In genomic region chr7:134811798-134812197, GRCh38 we compare ENCODE assay signal across 21 cellular contexts. TPM values are rescaled to one million over a fixed set of nuclear protein-coding genes. Genes with fewer than 3 reads are reported as not detected.
DNase-seq lines count a peak whose midpoint lies in the region; ATAC-seq and TF ChIP-seq lines count a peak whose summit lies in the region.
"Had no signal": no experiment of that assay in that cellular context is flagged by ENCODE, and none has a peak within 500 bp of the region (broad histone marks: within the 10 kb centered on the region; RNA-seq: fewer than 3 reads in every experiment).

No MANE protein-coding gene starts in this region.

- TF ChIP-seq CTCF in AG10803 (conservative IDR thresholded peaks at IDR 0.05; ENCODE audit: low read length) (no peak), astrocyte of the spinal cord (IDR thresholded peaks at IDR 0.05; ENCODE audit: low read depth, low read length) (no peak), heart left ventricle (IDR thresholded peaks at IDR 0.05) (no peak), osteocyte (IDR thresholded peaks at IDR 0.05) (no peak)

- peak overlapping the region in 11 of 12 donors; percentile 1 to 73 (median 58) for H3K27ac ChIP-seq in heart left ventricle
- H3K27ac ChIP-seq: pancreas, RWPE1 had no signal

- no peaks in the 10 kb centered on the region for H3K27me3 Mint-ChIP-seq in osteocyte (ENCODE audit: unreplicated experiment)

- peak overlapping the region; percentile 85 for H3K27ac Mint-ChIP-seq in osteocyte (ENCODE audit: unreplicated experiment)
- H3K27ac Mint-ChIP-seq: activated T-helper 17 cell treated with anti-CD3 and anti-CD28 coated beads, Interleukin-2, amount 50 U/mL, for 72 hours; memory B cell had no signal

- peaks cover 6 to 90% (median 69%) of the 10 kb centered on the region in 12 donors for H3K4me1 ChIP-seq in heart left ventricle
- H3K4me1 ChIP-seq: pancreas had no signal

- DNase-seq in AG10803 (ENCODE audit: low read depth) (peak; percentile 70), astrocyte of the spinal cord (ENCODE audit: low read depth, low spot score) (peak; percentile 48), heart left ventricle (no peak), osteocyte (ENCODE audit: extremely low spot score, unreplicated experiment) (no peak), NCI-H446 treated with DMSO at 0.1 percent for 48 hours (lab: John Stamatoyannopoulos, UW) (no peak), islet precursor cell (no peak), GF-D8 (lab: John Stamatoyannopoulos, UW) (no peak)
- DNase-seq in activated naive CD4-positive, alpha-beta T cell treated with Interleukin-2 at 50 U/mL for 16 hours, result no peak
- DNase-seq: activated CD4-positive, alpha-beta T cell treated with anti-CD3 and anti-CD28 coated beads, Interleukin-2, amount 50 U/mL, for 48 hours; aorta; effector CD8-positive, alpha-beta T cell; glutamatergic neuron; KBM-7; NCI-H187; NCI-H774; pancreas; T-helper 9 cell; trophoblast cell had no signal

- no peaks in the 10 kb centered on the region for H3K27me3 ChIP-seq in heart left ventricle
- H3K27me3 ChIP-seq: pancreas had no signal

- no peak for TF ChIP-seq POLR2A in heart left ventricle (IDR thresholded peaks at IDR 0.05)

- peaks cover 73% of the 10 kb centered on the region for H3K36me3 Mint-ChIP-seq in osteocyte (ENCODE audit: unreplicated experiment)
- H3K36me3 Mint-ChIP-seq: memory B cell had no signal

- no peaks in the 10 kb centered on the region for H3K9me3 ChIP-seq in heart left ventricle
- H3K9me3 ChIP-seq: pancreas had no signal

- H3K4me3 ChIP-seq in AG10803 (ENCODE audit: low read length) (no peak overlapping the region), astrocyte of the spinal cord (ENCODE audit: low read depth, low read length) (no peak overlapping the region), heart left ventricle (no peak overlapping the region)
- H3K4me3 ChIP-seq: pancreas had no signal

- peak in 1 of 4 donors; percentile 42 for ATAC-seq in heart left ventricle
- ATAC-seq: activated T-helper 17 cell treated with anti-CD3 and anti-CD28 coated beads, Interleukin-2, amount 50 U/mL, for 72 hours had no signal

- peak overlapping the region; percentile 59 for H3K4me3 Mint-ChIP-seq in osteocyte (ENCODE audit: unreplicated experiment)
- H3K4me3 Mint-ChIP-seq: activated T-helper 17 cell treated with anti-CD3 and anti-CD28 coated beads, Interleukin-2, amount 50 U/mL, for 72 hours; memory B cell had no signal

- H3K36me3 ChIP-seq in heart left ventricle, result peaks cover 0 to 5% (median 0%) of the 10 kb centered on the region in 9 donors
- H3K36me3 ChIP-seq: pancreas had no signal

- intact Hi-C loops in heart left ventricle (cut with DNase I), result no loop called here

- H3K4me1 Mint-ChIP-seq in osteocyte (ENCODE audit: unreplicated experiment), result peaks cover 90% of the 10 kb centered on the region
- H3K4me1 Mint-ChIP-seq: activated T-helper 17 cell treated with anti-CD3 and anti-CD28 coated beads, Interleukin-2, amount 50 U/mL, for 72 hours; memory B cell had no signal

- H3K9me3 Mint-ChIP-seq in osteocyte (ENCODE audit: unreplicated experiment), result peaks cover 7% of the 10 kb centered on the region
- H3K9me3 Mint-ChIP-seq: activated T-helper 17 cell treated with anti-CD3 and anti-CD28 coated beads, Interleukin-2, amount 50 U/mL, for 72 hours; memory B cell had no signal

- 2 to 7% (median 3%) methylated on average over 2 of the region's 2 CpGs for WGBS in heart left ventricle, 4 donors

- in situ Hi-C loops in astrocyte of the spinal cord (cut with HindIII; ENCODE audit: low sequenced_read_pairs), result no loop called here

RNA-seq across cellular contexts. Expression of gene CALD1, which starts 32.4 kb away (rescaled TPM):
- total RNA-seq in heart left ventricle (100 to 1,000 TPM in 8 of 9 donors, 10 to 100 TPM in 1; 89.6 to 186 (median 130) TPM), osteocyte (781 and 807 TPM in 2 replicates)
- 100 to 1,000 TPM in 1 of 2 donors, 10 to 100 TPM in 1; 95.1 to 104 TPM for polyA plus RNA-seq in heart left ventricle

Comparison
In these comparisons a context has a peak if more than half of its experiments do, and no peak if none do; other contexts are left out.
1. DNase-seq: peak in AG10803 (single experiment) and astrocyte of the spinal cord (single experiment); none in heart left ventricle (0 of 5), osteocyte (single experiment), NCI-H446 treated with DMSO at 0.1 percent for 48 hours (single experiment), activated naive CD4-positive, alpha-beta T cell treated with Interleukin-2 at 50 U/mL for 16 hours (single experiment), islet precursor cell (single experiment) and GF-D8 (single experiment).